9 cellular contexts compared by ENCODE assay signal in the genomic region with DNA sequence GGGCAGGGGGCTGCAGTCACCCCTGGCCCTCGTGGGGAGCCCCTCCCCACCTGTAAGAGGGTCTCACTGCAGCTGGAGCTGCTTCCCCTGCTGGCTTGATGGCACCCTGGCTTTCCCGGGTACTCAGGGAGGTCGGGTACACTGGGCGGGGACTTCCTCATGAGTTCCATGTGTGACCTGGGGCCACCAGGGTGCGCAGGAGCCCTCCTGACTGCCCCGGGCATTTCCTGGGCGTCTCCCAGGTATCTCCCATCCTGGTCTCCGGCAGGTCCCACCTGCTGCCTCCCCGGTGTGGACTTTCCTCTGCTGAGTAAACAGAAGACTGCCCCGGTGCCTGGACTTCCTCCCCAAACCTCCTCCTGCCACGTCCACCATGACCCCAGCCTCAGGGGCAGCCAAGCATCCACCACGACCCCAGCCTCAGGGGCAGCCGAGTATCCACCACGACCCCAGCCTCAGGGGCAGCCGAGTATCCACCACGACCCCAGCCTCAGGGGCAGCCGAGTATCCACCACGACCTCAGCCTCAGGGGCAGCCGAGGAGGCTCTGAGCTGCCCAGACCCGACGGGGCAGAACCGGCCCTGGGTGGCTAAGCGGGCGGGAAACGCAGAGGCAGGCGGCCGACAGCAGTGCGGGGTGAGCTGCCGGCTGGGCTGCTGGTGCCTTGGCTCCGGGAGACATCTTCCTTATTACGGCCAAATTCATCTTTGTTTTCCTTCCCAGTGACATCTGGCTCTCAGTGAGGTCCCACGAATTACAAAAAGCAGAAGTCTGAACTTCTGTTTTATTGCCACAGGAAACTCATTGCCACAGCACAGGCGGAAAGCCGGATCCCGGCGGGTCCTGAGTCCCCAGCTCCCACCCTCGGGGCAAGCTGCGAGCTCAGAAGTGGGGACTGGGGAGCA.
DNase-seq lines count a peak whose midpoint lies in the region; ATAC-seq and TF ChIP-seq lines count a peak whose summit lies in the region.
"Had no signal": no experiment of that assay in that cellular context is flagged by ENCODE, and none has a peak within 500 bp of the region (broad histone marks: within the 10 kb centered on the region; RNA-seq: fewer than 3 reads in every experiment).

No MANE protein-coding gene starts in this region.

- peak overlapping the region; percentile 74 for H3K4me3 Mint-ChIP-seq in stimulated activated memory B cell treated with anti-CD40 and anti-IgM and Interleukin-4, amounts not matched to agents 10 μg/mL and 1 μg/mL and 100 μg/mL, for 72 hours

- peak overlapping the region; percentile 19 for H3K4me3 ChIP-seq in GM12875 (ENCODE audit: low read depth, low read length)

- peak; percentile 44 for TF ChIP-seq CTCF in GM12875 (IDR thresholded peaks at IDR 0.05; ENCODE audit: borderline replicate concordance, insufficient read depth, low read depth, low read length)

- H3K9me3 Mint-ChIP-seq in stimulated activated memory B cell treated with anti-CD40 and anti-IgM and Interleukin-4, amounts not matched to agents 10 μg/mL and 1 μg/mL and 100 μg/mL, for 72 hours: no peaks in the 10 kb centered on the region

- ATAC-seq in stimulated activated memory B cell treated with anti-CD40 and anti-IgM and Interleukin-4, amounts not matched to agents 10 μg/mL and 1 μg/mL and 100 μg/mL, for 72 hours: peak; percentile 9
- no peak for ATAC-seq in HG03025 (IDR thresholded peaks at IDR 0.05; ENCODE audit: low FRiP score, unreplicated experiment)

- H3K27me3 Mint-ChIP-seq in stimulated activated memory B cell treated with anti-CD40 and anti-IgM and Interleukin-4, amounts not matched to agents 10 μg/mL and 1 μg/mL and 100 μg/mL, for 72 hours: no peaks in the 10 kb centered on the region

- H3K36me3 Mint-ChIP-seq in stimulated activated memory B cell treated with anti-CD40 and anti-IgM and Interleukin-4, amounts not matched to agents 10 μg/mL and 1 μg/mL and 100 μg/mL, for 72 hours: peaks cover 3% of the 10 kb centered on the region

- H3K27ac Mint-ChIP-seq in stimulated activated memory B cell treated with anti-CD40 and anti-IgM and Interleukin-4, amounts not matched to agents 10 μg/mL and 1 μg/mL and 100 μg/mL, for 72 hours: peak overlapping the region; percentile 86

- H3K4me1 Mint-ChIP-seq in stimulated activated memory B cell treated with anti-CD40 and anti-IgM and Interleukin-4, amounts not matched to agents 10 μg/mL and 1 μg/mL and 100 μg/mL, for 72 hours: peaks cover 59% of the 10 kb centered on the region

- DNase-seq in NOMO-1 treated with dmso at 0.1 percent for 144 hours (lab: John Stamatoyannopoulos, UW; ENCODE audit: unreplicated experiment) (peak; percentile 76), germinal center (ENCODE audit: low spot score) (peak; percentile 62), foreskin melanocyte (no peak), dedifferentiated amniotic fluid mesenchymal stem cell (ENCODE audit: extremely low spot score) (no peak)
- DNase-seq: activated effector memory CD4-positive, alpha-beta T cell treated with Interleukin-2 at 50 U/mL for 16 hours; NCI-H187 had no signal

Comparison
In these comparisons a context has a peak if more than half of its experiments do, and no peak if none do; other contexts are left out.
1. DNase-seq: peak in NOMO-1 treated with dmso at 0.1 percent for 144 hours (single experiment) and germinal center (single experiment); none in foreskin melanocyte (single experiment) and dedifferentiated amniotic fluid mesenchymal stem cell (single experiment).